20 cellular contexts compared by ENCODE assay signal in the genomic region with DNA sequence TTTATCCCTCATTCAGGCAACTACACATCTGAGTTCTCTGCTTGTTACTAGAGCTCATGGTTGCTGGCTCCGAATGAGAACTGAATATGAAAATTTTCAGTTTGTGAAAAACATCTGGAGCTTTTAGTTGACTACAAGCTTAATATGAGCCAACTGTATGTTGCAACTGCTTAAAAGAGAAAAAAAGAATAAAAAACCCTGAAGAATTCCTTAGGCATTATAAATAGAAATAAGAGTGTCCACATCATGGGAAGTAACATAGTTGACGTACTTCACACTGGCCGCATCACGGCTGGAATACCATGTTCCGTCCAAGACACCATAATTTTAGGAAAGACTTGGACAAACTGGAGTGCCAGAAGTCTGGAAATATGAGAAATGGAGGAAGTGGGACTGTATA.
A peak's percentile ranks its signal among the peaks of the same experiment; 100 is the strongest.
DNase-seq lines count a peak whose midpoint lies in the region; ATAC-seq lines count a peak whose summit lies in the region.
"Had no signal": no experiment of that assay in that cellular context is flagged by ENCODE, and none has a peak within 500 bp of the region (broad histone marks: within the 10 kb centered on the region; RNA-seq: fewer than 3 reads in every experiment).

No MANE protein-coding gene starts in this region.

- no peak for ATAC-seq in HG02884 (IDR thresholded peaks at IDR 0.05; ENCODE audit: unreplicated experiment)
- ATAC-seq: WTC11 had no signal

- DNase-seq in AG20443 (ENCODE audit: low spot score): peak; percentile 43
- DNase-seq in fibroblast of gingiva (ENCODE audit: low read depth): peak; percentile 86
- DNase-seq in iris pigment epithelial cell (ENCODE audit: low read depth): peak; percentile 13
- peak; percentile 22 for DNase-seq in stromal cell of bone marrow (ENCODE audit: low read depth)
- DNase-seq in HuH-7.5 (ENCODE audit: low spot score): no peak
- no peak for DNase-seq in DMS79 treated with DMSO at 0.1 percent for 48 hours (lab: John Stamatoyannopoulos, UW)
- DNase-seq in activated CD4-positive, alpha-beta T cell treated with anti-CD3 and anti-CD28 coated beads for 1 hour: no peak
- DNase-seq: activated CD8-positive, alpha-beta memory T cell treated with anti-CD3 and anti-CD28 coated beads for 24 hours; activated naive CD8-positive, alpha-beta T cell treated with anti-CD3 and anti-CD28 coated beads for 36 hours; CD4-positive, alpha-beta T cell; hypothalamus; NCI-H1417; NCI-H526 treated with DMSO at 0.1 percent for 48 hours; OCI-M1; SJCRH30; stimulated activated CD4-positive, alpha-beta T cell treated with anti-CD3 and anti-CD28 coated beads, Interleukin-4, amount 100 ng/mL, for 4 hours; substantia nigra; T-helper 2 cell had no signal

Comparison
In these comparisons a context has a peak if more than half of its experiments do, and no peak if none do; other contexts are left out.
1. DNase-seq: peak in AG20443 (single experiment), fibroblast of gingiva (single experiment), iris pigment epithelial cell (single experiment) and stromal cell of bone marrow (single experiment); none in HuH-7.5 (single experiment), DMS79 treated with DMSO at 0.1 percent for 48 hours (single experiment) and activated CD4-positive, alpha-beta T cell treated with anti-CD3 and anti-CD28 coated beads for 1 hour (single experiment).